ENCODE assay signal across 1 cellular context in genomic region chr1:52366517-52366827, GRCh38.
TF ChIP-seq lines count a peak whose summit lies in the region.

No MANE protein-coding gene starts in this region.

TF ChIP-seq in HepG2, 621 proteins besides CTCF, POLR2A, EP300 and RAD21 (continues in another document):
- TF ChIP-seq JARID2 (CRISPR knock-in tag; IDR thresholded peaks at IDR 0.05; ENCODE audit: insufficient replicate concordance): no peak
- 0 out of 2 replicates have a peak, but pooled peaks have one; percentile 25 for TF ChIP-seq SNAPC2 (CRISPR knock-in tag; IDR thresholded peaks at IDR 0.05)
- no peak for TF ChIP-seq ELF3 (CRISPR knock-in tag; IDR thresholded peaks at IDR 0.05)
- no peak for TF ChIP-seq SOX5 (CRISPR knock-in tag; IDR thresholded peaks at IDR 0.05; ENCODE audit: borderline replicate concordance)
- no peak for TF ChIP-seq XBP1 (CRISPR knock-in tag; IDR thresholded peaks at IDR 0.05)
- no peak for TF ChIP-seq ZNF17 (CRISPR knock-in tag; IDR thresholded peaks at IDR 0.05)
- no peak for TF ChIP-seq CAMTA2 (CRISPR knock-in tag; IDR thresholded peaks at IDR 0.05; ENCODE audit: borderline replicate concordance)
- no peak for TF ChIP-seq RFXANK (CRISPR knock-in tag; IDR thresholded peaks at IDR 0.05)
- TF ChIP-seq ZNF326 (CRISPR knock-in tag; IDR thresholded peaks at IDR 0.05; ENCODE audit: borderline replicate concordance): no peak
- TF ChIP-seq ZSCAN12 (CRISPR knock-in tag; IDR thresholded peaks at IDR 0.05): 0 out of 2 replicates have a peak, but pooled peaks have one; percentile 11
- TF ChIP-seq, protein P1, sequence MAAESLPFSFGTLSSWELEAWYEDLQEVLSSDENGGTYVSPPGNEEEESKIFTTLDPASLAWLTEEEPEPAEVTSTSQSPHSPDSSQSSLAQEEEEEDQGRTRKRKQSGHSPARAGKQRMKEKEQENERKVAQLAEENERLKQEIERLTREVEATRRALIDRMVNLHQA (CRISPR knock-in tag; IDR thresholded peaks at IDR 0.05): no peak
- TF ChIP-seq FOSL1 (CRISPR knock-in tag; IDR thresholded peaks at IDR 0.05; ENCODE audit: borderline replicate concordance): no peak
- TF ChIP-seq ZNF879 (CRISPR knock-in tag; IDR thresholded peaks at IDR 0.05): no peak
- TF ChIP-seq ZNF564 (CRISPR knock-in tag; IDR thresholded peaks at IDR 0.05): no peak
- TF ChIP-seq DNMT1 (CRISPR knock-in tag; IDR thresholded peaks at IDR 0.05): no peak
- TF ChIP-seq ZNF597 (CRISPR knock-in tag; IDR thresholded peaks at IDR 0.05): no peak
- no peak for TF ChIP-seq SCMH1 (CRISPR knock-in tag; IDR thresholded peaks at IDR 0.05; ENCODE audit: borderline replicate concordance)
- no peak for TF ChIP-seq NCOR1 (IDR thresholded peaks at IDR 0.05; ENCODE audit: borderline replicate concordance, low read length)
- TF ChIP-seq SP4 (CRISPR knock-in tag; IDR thresholded peaks at IDR 0.05): peak; percentile 6; the same call in 1 of the 2 replicates
- TF ChIP-seq TEAD3 (CRISPR knock-in tag; optimal IDR thresholded peaks at IDR 0.05; ENCODE audit: borderline replicate concordance): no peak
- no peak for TF ChIP-seq ZNF781 (CRISPR knock-in tag; IDR thresholded peaks at IDR 0.05; ENCODE audit: borderline replicate concordance, not compliant biosample characterization)
- TF ChIP-seq HNRNPLL (IDR thresholded peaks at IDR 0.05; ENCODE audit: low read depth, low read length, poor library complexity, severe bottlenecking): peak; percentile 24
- no peak for TF ChIP-seq JDP2 (CRISPR knock-in tag; IDR thresholded peaks at IDR 0.05; ENCODE audit: borderline replicate concordance)
- no peak for TF ChIP-seq SAFB2 (CRISPR knock-in tag; IDR thresholded peaks at IDR 0.05; ENCODE audit: borderline replicate concordance, low read depth)
- no peak for TF ChIP-seq ZC3H4 (CRISPR knock-in tag; IDR thresholded peaks at IDR 0.05; ENCODE audit: borderline replicate concordance)
- TF ChIP-seq HMG20A (CRISPR knock-in tag; IDR thresholded peaks at IDR 0.05; ENCODE audit: borderline replicate concordance): no peak
- TF ChIP-seq ZNF891 (CRISPR knock-in tag; IDR thresholded peaks at IDR 0.05): no peak
- TF ChIP-seq, protein P2, sequence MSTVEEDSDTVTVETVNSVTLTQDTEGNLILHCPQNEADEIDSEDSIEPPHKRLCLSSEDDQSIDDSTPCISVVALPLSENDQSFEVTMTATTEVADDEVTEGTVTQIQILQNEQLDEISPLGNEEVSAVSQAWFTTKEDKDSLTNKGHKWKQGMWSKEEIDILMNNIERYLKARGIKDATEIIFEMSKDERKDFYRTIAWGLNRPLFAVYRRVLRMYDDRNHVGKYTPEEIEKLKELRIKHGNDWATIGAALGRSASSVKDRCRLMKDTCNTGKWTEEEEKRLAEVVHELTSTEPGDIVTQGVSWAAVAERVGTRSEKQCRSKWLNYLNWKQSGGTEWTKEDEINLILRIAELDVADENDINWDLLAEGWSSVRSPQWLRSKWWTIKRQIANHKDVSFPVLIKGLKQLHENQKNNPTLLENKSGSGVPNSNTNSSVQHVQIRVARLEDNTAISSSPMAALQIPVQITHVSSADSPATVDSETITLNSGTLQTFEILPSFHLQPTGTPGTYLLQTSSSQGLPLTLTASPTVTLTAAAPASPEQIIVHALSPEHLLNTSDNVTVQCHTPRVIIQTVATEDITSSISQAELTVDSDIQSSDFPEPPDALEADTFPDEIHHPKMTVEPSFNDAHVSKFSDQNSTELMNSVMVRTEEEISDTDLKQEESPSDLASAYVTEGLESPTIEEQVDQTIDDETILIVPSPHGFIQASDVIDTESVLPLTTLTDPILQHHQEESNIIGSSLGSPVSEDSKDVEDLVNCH (CRISPR knock-in tag; IDR thresholded peaks at IDR 0.05): no peak
- TF ChIP-seq REPIN1 (CRISPR knock-in tag; IDR thresholded peaks at IDR 0.05; ENCODE audit: borderline replicate concordance, low read depth): 0 out of 2 replicates have a peak, but pooled peaks have one; percentile 28
- TF ChIP-seq, protein P3, sequence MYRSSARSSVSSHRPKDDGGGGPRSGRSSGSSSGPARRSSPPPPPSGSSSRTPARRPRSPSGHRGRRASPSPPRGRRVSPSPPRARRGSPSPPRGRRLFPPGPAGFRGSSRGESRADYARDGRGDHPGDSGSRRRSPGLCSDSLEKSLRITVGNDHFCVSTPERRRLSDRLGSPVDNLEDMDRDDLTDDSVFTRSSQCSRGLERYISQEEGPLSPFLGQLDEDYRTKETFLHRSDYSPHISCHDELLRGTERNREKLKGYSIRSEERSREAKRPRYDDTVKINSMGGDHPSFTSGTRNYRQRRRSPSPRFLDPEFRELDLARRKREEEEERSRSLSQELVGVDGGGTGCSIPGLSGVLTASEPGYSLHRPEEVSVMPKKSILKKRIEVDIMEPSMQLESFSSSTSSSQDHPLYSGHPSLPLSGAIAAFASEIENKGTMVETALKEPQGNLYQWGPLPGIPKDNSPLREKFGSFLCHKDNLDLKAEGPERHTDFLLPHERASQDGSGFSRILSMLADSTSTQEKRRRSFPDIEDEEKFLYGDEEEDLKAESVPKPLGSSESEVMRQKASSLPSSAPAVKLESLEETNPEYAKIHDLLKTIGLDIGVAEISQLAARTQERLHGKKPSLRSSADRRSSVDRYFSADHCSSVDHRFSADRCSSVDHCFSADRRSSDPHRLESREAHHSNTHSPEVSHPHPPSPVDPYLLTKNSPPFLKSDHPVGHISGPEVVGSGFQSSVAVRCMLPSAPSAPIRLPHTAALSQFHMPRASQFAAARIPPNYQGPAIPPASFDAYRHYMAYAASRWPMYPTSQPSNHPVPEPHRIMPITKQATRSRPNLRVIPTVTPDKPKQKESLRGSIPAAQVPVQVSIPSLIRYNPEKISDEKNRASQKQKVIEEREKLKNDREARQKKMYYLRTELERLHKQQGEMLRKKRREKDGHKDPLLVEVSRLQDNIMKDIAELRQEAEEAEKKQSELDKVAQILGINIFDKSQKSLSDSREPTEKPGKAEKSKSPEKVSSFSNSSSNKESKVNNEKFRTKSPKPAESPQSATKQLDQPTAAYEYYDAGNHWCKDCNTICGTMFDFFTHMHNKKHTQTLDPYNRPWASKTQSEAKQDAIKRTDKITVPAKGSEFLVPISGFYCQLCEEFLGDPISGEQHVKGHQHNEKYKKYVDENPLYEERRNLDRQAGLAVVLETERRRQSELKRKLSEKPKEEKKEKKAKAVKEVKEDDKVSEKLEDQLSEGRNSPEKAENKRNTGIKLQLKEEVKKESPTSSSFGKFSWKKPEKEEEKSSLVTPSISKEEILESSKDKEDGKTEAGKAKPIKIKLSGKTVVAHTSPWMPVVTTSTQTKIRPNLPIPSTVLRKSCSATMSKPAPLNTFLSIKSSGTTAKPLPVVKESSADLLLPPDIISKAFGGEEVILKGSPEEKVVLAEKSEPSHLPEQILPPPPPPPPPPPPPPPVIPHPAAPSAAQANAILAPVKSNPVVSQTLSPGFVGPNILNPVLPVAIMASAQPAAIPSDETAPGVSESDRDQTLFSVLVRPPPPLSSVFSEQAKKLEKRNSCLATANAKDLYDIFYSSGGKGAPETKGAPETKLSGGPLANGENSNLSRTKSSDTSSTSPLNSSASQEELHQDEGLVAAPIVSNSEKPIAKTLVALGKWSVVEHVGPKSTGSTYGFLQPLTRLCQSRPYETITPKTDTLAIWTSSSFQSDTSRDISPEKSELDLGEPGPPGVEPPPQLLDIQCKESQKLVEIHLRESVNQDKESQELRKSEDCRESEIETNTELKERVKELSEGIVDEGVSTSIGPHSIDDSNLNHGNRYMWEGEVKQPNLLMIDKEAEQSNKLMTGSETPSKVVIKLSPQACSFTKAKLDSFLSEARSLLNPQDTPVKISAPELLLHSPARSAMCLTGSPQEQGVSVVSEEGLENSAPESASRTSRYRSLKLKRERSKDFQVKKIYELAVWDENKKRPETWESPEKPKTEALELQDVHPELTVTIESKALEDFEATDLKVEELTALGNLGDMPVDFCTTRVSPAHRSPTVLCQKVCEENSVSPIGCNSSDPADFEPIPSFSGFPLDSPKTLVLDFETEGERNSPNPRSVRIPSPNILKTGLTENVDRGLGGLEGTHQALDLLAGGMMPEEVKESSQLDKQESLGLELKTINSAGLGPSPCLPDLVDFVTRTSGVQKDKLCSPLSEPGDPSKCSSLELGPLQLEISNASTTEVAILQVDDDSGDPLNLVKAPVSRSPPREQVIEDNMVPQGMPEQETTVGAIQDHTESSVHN (CRISPR knock-in tag; IDR thresholded peaks at IDR 0.05): no peak
- TF ChIP-seq MEIS2 (CRISPR knock-in tag; IDR thresholded peaks at IDR 0.05): no peak
- no peak for TF ChIP-seq FLYWCH1 (CRISPR knock-in tag; IDR thresholded peaks at IDR 0.05)
- TF ChIP-seq, protein P4, sequence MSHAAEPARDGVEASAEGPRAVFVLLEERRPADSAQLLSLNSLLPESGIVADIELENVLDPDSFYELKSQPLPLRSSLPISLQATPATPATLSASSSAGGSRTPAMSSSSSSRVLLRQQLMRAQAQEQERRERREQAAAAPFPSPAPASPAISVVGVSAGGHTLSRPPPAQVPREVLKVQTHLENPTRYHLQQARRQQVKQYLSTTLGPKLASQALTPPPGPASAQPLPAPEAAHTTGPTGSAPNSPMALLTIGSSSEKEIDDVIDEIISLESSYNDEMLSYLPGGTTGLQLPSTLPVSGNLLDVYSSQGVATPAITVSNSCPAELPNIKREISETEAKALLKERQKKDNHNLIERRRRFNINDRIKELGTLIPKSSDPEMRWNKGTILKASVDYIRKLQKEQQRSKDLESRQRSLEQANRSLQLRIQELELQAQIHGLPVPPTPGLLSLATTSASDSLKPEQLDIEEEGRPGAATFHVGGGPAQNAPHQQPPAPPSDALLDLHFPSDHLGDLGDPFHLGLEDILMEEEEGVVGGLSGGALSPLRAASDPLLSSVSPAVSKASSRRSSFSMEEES (CRISPR knock-in tag; IDR thresholded peaks at IDR 0.05): no peak
- TF ChIP-seq, protein P5, sequence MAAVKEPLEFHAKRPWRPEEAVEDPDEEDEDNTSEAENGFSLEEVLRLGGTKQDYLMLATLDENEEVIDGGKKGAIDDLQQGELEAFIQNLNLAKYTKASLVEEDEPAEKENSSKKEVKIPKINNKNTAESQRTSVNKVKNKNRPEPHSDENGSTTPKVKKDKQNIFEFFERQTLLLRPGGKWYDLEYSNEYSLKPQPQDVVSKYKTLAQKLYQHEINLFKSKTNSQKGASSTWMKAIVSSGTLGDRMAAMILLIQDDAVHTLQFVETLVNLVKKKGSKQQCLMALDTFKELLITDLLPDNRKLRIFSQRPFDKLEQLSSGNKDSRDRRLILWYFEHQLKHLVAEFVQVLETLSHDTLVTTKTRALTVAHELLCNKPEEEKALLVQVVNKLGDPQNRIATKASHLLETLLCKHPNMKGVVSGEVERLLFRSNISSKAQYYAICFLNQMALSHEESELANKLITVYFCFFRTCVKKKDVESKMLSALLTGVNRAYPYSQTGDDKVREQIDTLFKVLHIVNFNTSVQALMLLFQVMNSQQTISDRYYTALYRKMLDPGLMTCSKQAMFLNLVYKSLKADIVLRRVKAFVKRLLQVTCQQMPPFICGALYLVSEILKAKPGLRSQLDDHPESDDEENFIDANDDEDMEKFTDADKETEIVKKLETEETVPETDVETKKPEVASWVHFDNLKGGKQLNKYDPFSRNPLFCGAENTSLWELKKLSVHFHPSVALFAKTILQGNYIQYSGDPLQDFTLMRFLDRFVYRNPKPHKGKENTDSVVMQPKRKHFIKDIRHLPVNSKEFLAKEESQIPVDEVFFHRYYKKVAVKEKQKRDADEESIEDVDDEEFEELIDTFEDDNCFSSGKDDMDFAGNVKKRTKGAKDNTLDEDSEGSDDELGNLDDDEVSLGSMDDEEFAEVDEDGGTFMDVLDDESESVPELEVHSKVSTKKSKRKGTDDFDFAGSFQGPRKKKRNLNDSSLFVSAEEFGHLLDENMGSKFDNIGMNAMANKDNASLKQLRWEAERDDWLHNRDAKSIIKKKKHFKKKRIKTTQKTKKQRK (IDR thresholded peaks at IDR 0.05; ENCODE audit: low read length): no peak
- TF ChIP-seq RFX5 (IDR thresholded peaks at IDR 0.05; ENCODE audit: low read depth, low read length): no peak
- no peak for TF ChIP-seq ZC3H13 (CRISPR knock-in tag; IDR thresholded peaks at IDR 0.05)
- no peak for TF ChIP-seq SRY (CRISPR knock-in tag; IDR thresholded peaks at IDR 0.05)
- TF ChIP-seq TOPORS (CRISPR knock-in tag; IDR thresholded peaks at IDR 0.05): 0 out of 2 replicates have a peak, but pooled peaks have one; percentile 50
- TF ChIP-seq ZNF670 (CRISPR knock-in tag; IDR thresholded peaks at IDR 0.05; ENCODE audit: borderline replicate concordance): 0 out of 2 replicates have a peak, but pooled peaks have one; percentile 21
- TF ChIP-seq, protein P6, sequence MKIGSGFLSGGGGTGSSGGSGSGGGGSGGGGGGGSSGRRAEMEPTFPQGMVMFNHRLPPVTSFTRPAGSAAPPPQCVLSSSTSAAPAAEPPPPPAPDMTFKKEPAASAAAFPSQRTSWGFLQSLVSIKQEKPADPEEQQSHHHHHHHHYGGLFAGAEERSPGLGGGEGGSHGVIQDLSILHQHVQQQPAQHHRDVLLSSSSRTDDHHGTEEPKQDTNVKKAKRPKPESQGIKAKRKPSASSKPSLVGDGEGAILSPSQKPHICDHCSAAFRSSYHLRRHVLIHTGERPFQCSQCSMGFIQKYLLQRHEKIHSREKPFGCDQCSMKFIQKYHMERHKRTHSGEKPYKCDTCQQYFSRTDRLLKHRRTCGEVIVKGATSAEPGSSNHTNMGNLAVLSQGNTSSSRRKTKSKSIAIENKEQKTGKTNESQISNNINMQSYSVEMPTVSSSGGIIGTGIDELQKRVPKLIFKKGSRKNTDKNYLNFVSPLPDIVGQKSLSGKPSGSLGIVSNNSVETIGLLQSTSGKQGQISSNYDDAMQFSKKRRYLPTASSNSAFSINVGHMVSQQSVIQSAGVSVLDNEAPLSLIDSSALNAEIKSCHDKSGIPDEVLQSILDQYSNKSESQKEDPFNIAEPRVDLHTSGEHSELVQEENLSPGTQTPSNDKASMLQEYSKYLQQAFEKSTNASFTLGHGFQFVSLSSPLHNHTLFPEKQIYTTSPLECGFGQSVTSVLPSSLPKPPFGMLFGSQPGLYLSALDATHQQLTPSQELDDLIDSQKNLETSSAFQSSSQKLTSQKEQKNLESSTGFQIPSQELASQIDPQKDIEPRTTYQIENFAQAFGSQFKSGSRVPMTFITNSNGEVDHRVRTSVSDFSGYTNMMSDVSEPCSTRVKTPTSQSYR (CRISPR knock-in tag; IDR thresholded peaks at IDR 0.05; ENCODE audit: borderline replicate concordance): no peak
